ENCODE assay signal across 8 cellular contexts in the genomic region with DNA sequence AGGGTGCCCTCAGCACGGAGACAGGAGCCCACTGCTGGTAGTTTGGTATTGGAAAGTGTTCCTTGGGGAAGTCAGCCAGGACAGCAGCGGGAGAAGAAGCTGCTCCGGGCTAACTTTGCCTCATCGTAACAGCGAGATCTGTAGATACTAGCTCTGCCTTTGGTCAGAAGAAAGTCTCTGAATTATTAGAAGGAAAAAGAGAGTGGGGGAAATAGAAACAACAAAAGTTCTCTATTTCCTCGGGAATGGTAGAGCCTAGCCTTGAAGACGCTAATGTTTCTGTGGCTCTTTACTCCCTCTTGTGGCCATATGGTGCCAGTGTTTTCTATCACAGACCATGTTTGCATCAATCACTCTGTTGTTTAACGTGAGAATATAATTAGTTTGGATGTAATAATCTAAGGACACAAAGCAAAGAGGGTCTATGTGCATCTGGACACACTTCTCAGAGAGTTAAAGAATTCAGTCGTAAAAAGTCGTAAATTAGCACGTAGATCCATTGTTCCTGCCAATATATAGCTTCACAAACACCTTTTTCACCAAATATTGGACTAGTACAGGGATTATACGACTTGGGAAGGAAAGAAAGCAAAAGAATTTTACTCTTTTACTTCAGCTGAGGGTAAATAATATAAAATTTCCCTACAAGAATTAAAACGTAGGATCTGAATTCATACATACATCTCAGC.
A peak's percentile ranks its signal among the peaks of the same experiment; 100 is the strongest.
DNase-seq lines count a peak whose midpoint lies in the region; ATAC-seq and TF ChIP-seq lines count a peak whose summit lies in the region.

No MANE protein-coding gene starts in this region.

- ATAC-seq in GM18505 (IDR thresholded peaks at IDR 0.05; ENCODE audit: unreplicated experiment) (peak; percentile 60), HG03060 (IDR thresholded peaks at IDR 0.05; ENCODE audit: low read depth, unreplicated experiment) (peak; percentile 51)

- peak overlapping the region; percentile 36 to 91 (median 82) for H3K27ac ChIP-seq in skin epidermis

- H3K4me3 ChIP-seq in skin epidermis, result peak overlapping the region; percentile 26 to 40 (median 37)

- DNase-seq in AG08395 (ENCODE audit: low spot score), result peak; percentile 69
- DNase-seq in NCI-H2081 treated with DMSO at 0.1 percent for 48 hours (lab: John Stamatoyannopoulos, UW), result peak; percentile 35
- peak; percentile 61 for DNase-seq in UCSD-AML1 (lab: John Stamatoyannopoulos, UW; ENCODE audit: unreplicated experiment)
- peak; percentile 84 for DNase-seq in cerebellar cortex (ENCODE audit: low spot score)
- peak; percentile 72 for DNase-seq in iris pigment epithelial cell (ENCODE audit: low read depth)

- no peak for TF ChIP-seq POLR2A in GM18505 (IDR thresholded peaks at IDR 0.05; ENCODE audit: borderline replicate concordance, extremely low read depth, insufficient read depth, insufficient read length)

Comparison
In these comparisons a context has a peak if more than half of its experiments do, and no peak if none do; other contexts are left out.
1. Peak in every context shown above with its lines: DNase-seq, ATAC-seq, H3K4me3 ChIP-seq and H3K27ac ChIP-seq.